19 cellular contexts compared by ENCODE assay signal in the genomic region with DNA sequence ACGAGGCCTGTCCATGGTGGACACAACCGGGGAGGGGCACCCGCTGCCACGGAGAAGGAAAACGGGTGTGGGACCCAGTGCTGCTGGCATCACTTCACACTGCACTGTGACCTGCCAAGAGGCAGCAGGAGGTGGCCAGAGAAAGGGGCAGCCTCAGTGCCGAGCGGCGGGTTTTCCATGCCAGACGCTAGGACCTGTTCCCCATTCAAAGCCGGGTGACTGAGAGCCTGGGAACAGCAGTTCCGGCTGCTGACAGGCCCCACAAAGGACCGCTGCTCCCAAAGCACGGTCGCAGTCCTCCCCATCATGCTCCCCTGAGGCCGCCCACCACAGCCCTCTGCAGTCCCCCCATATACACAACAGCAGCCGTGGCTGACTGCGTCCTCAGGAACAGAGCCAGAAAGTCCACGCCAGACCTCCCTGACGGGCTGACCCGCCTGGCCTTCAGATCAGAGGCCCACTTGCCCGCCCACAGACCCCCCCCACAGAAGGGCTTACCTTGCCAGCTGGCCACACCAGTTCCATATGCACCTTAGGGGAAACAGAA. TPM values are rescaled to one million over a fixed set of nuclear protein-coding genes. Genes with fewer than 3 reads are reported as not detected.
DNase-seq lines count a peak whose midpoint lies in the region; ATAC-seq and TF ChIP-seq lines count a peak whose summit lies in the region.
"Had no signal": no experiment of that assay in that cellular context is flagged by ENCODE, and none has a peak within 500 bp of the region (broad histone marks: within the 10 kb centered on the region; RNA-seq: fewer than 3 reads in every experiment).

No MANE protein-coding gene starts in this region.

- no peak overlapping the region for H3K4me3 Mint-ChIP-seq in T-cell
- H3K4me3 Mint-ChIP-seq in activated CD8-positive, alpha-beta memory T cell treated with anti-CD3 and anti-CD28 coated beads, Interleukin-2, amount 10 ng/mL, durations not matched to agents 7 days and 5 days = no peak overlapping the region
- H3K4me3 Mint-ChIP-seq: activated CD4-positive, alpha-beta T cell treated with anti-CD3 and anti-CD28 coated beads, Interleukin-2, amount 10 ng/mL, durations not matched to agents 7 days and 5 days; activated naive CD8-positive, alpha-beta T cell treated with anti-CD3 and anti-CD28 coated beads, Interleukin-2, amount 50 U/mL, for 24 hours; activated T-cell treated with anti-CD3 and anti-CD28 coated beads, Interleukin-2, amount 50 U/mL, for 4 hours; central memory CD8-positive, alpha-beta T cell; immature natural killer cell; neural progenitor cell had no signal

- WGBS in SK-N-SH (ENCODE audit: low lambda C conversion rate) = 98% methylated on average over 6 of the region's 21 CpGs
- 61 to 64% methylated on average over 11 to 17 of the region's 21 CpGs for WGBS in tibial nerve, 2 donors

- H3K4me2 ChIP-seq in SK-N-SH (no peak overlapping the region), parathyroid adenoma (ENCODE audit: low read length) (peak overlapping the region; percentile 49)
- H3K4me2 ChIP-seq: BLaER1, neural progenitor cell had no signal

- TF ChIP-seq EP300 in SK-N-SH (IDR thresholded peaks at IDR 0.05; ENCODE audit: borderline replicate concordance in 1 of 2, low read depth in 1 of 2, low read length in 1 of 2) (no peak), tibial nerve (IDR thresholded peaks at IDR 0.05) (no peak)

- H3K9me3 Mint-ChIP-seq in T-cell = no peaks in the 10 kb centered on the region
- H3K9me3 Mint-ChIP-seq in activated CD8-positive, alpha-beta memory T cell treated with anti-CD3 and anti-CD28 coated beads, Interleukin-2, amount 10 ng/mL, durations not matched to agents 7 days and 5 days (ENCODE audit: low read depth) = no peaks in the 10 kb centered on the region
- H3K9me3 Mint-ChIP-seq: activated CD4-positive, alpha-beta T cell treated with anti-CD3 and anti-CD28 coated beads, Interleukin-2, amount 10 ng/mL, durations not matched to agents 7 days and 5 days; activated naive CD8-positive, alpha-beta T cell treated with anti-CD3 and anti-CD28 coated beads, Interleukin-2, amount 50 U/mL, for 24 hours; activated T-cell treated with anti-CD3 and anti-CD28 coated beads, Interleukin-2, amount 50 U/mL, for 4 hours; central memory CD8-positive, alpha-beta T cell; immature natural killer cell; neural progenitor cell had no signal

- TF ChIP-seq POLR2A in tibial nerve (IDR thresholded peaks at IDR 0.05) = no peak

- H3K4me1 Mint-ChIP-seq in T-cell = peaks cover 22 to 40% (median 39%) of the 10 kb centered on the region in 3 donors
- H3K4me1 Mint-ChIP-seq in activated CD8-positive, alpha-beta memory T cell treated with anti-CD3 and anti-CD28 coated beads, Interleukin-2, amount 10 ng/mL, durations not matched to agents 7 days and 5 days = peaks cover 27% of the 10 kb centered on the region

- H3K9me2 ChIP-seq in SK-N-SH = no peaks in the 10 kb centered on the region

- H3K9ac ChIP-seq in SK-N-SH (no peak overlapping the region), parathyroid adenoma (no peak overlapping the region)
- H3K9ac ChIP-seq: BLaER1, neural progenitor cell had no signal

- intact Hi-C loops in Right ventricle myocardium superior (cut with DNase I) = loop anchor here (10.0 kb wide), 1 partner anchor 119 kb away; no protein-coding TSS in a partner anchor

- H3K27me3 ChIP-seq in SK-N-SH (ENCODE audit: insufficient read depth) (no peaks in the 10 kb centered on the region), parathyroid adenoma (ENCODE audit: control insufficient read depth, insufficient read depth, low read length) (no peaks in the 10 kb centered on the region), tibial nerve (no peaks in the 10 kb centered on the region)
- H3K27me3 ChIP-seq: BLaER1, neural progenitor cell, transverse colon had no signal

- peaks cover 6% of the 10 kb centered on the region for H3F3A ChIP-seq in SK-N-SH (replicated peaks; ENCODE audit: insufficient read depth)

- H3K4me1 ChIP-seq in SK-N-SH (ENCODE audit: control insufficient read depth in 1 of 2, insufficient read depth in 2 of 2, low read depth in 1 of 2, low read length in 1 of 2) (peaks cover 9 to 23% of the 10 kb centered on the region in 2 experiments; a peak in 1 of 4 replicates), parathyroid adenoma (peaks cover 15% of the 10 kb centered on the region), tibial nerve (peaks cover 0 to 56% (median 41%) of the 10 kb centered on the region in 4 donors)
- H3K4me1 ChIP-seq: neural progenitor cell had no signal

- no peaks in the 10 kb centered on the region for H3K27me3 Mint-ChIP-seq in T-cell
- no peaks in the 10 kb centered on the region for H3K27me3 Mint-ChIP-seq in activated CD8-positive, alpha-beta memory T cell treated with anti-CD3 and anti-CD28 coated beads, Interleukin-2, amount 10 ng/mL, durations not matched to agents 7 days and 5 days
- H3K27me3 Mint-ChIP-seq: activated CD4-positive, alpha-beta T cell treated with anti-CD3 and anti-CD28 coated beads, Interleukin-2, amount 10 ng/mL, durations not matched to agents 7 days and 5 days; activated naive CD8-positive, alpha-beta T cell treated with anti-CD3 and anti-CD28 coated beads, Interleukin-2, amount 50 U/mL, for 24 hours; central memory CD8-positive, alpha-beta T cell had no signal

- CTCF ChIA-PET in SK-N-SH (lab: Yijun Ruan, JAX) (no interaction called here), T-cell (lab: Charles Lee) (no interaction called here)
- CTCF ChIA-PET in activated CD8-positive, alpha-beta memory T cell treated with anti-CD3 and anti-CD28 coated beads, Interleukin-2, amount 10 ng/mL, durations not matched to agents 7 days and 5 days (lab: Charles Lee) = no interaction called here

- peaks cover 25 to 44% of the 10 kb centered on the region in 2 experiments for H3K36me3 ChIP-seq in SK-N-SH (replicated peaks in 1 of 2; ENCODE audit: control insufficient read depth in 1 of 2, insufficient read depth in 2 of 2, low read length in 1 of 2)
- H3K36me3 ChIP-seq in parathyroid adenoma (ENCODE audit: control insufficient read depth, insufficient read depth, low read length) = no peaks in the 10 kb centered on the region
- peaks cover 5 to 50% (median 33%) of the 10 kb centered on the region in 3 donors for H3K36me3 ChIP-seq in tibial nerve

- POLR2A ChIA-PET in SK-N-SH (lab: Yijun Ruan, JAX) = no interaction called here
- POLR2A ChIA-PET in T-cell (lab: Charles Lee) = no interaction called here

- H4K20me1 ChIP-seq in SK-N-SH (ENCODE audit: insufficient read depth) = peaks cover 61% of the 10 kb centered on the region

- peaks cover 74% of the 10 kb centered on the region for H3K79me2 ChIP-seq in SK-N-SH (ENCODE audit: insufficient read depth)
- peaks cover 75% of the 10 kb centered on the region for H3K79me2 ChIP-seq in parathyroid adenoma

- no peaks in the 10 kb centered on the region for H3K9me3 ChIP-seq in SK-N-SH
- H3K9me3 ChIP-seq in parathyroid adenoma (ENCODE audit: control insufficient read depth, low read length) = no peaks in the 10 kb centered on the region
- H3K9me3 ChIP-seq in tibial nerve = no peaks in the 10 kb centered on the region
- H3K9me3 ChIP-seq: BLaER1, transverse colon had no signal

- no peak overlapping the region for H3K27ac Mint-ChIP-seq in T-cell
- no peak overlapping the region for H3K27ac Mint-ChIP-seq in activated CD8-positive, alpha-beta memory T cell treated with anti-CD3 and anti-CD28 coated beads, Interleukin-2, amount 10 ng/mL, durations not matched to agents 7 days and 5 days
- H3K27ac Mint-ChIP-seq: activated CD4-positive, alpha-beta T cell treated with anti-CD3 and anti-CD28 coated beads, Interleukin-2, amount 10 ng/mL, durations not matched to agents 7 days and 5 days; activated naive CD8-positive, alpha-beta T cell treated with anti-CD3 and anti-CD28 coated beads, Interleukin-2, amount 50 U/mL, for 24 hours; neural progenitor cell had no signal

- no peak for TF ChIP-seq CTCF in SK-N-SH (IDR thresholded peaks at IDR 0.05)
- TF ChIP-seq CTCF in parathyroid adenoma (IDR thresholded peaks at IDR 0.05) = no peak
- TF ChIP-seq CTCF in tibial nerve (IDR thresholded peaks at IDR 0.05) = no peak

- DNase-seq in SK-N-SH = peak; percentile 26
- DNase-seq in Right ventricle myocardium superior = peak; percentile 47
- no peak for DNase-seq in tibial nerve (ENCODE audit: low spot score in 2 of 2)
- no peak for DNase-seq in T-cell
- DNase-seq in activated CD8-positive, alpha-beta memory T cell treated with anti-CD3 and anti-CD28 coated beads, Interleukin-2, amount 10 ng/mL, durations not matched to agents 7 days and 5 days = no peak
- DNase-seq: activated CD4-positive, alpha-beta T cell treated with anti-CD3 and anti-CD28 coated beads, Interleukin-2, amount 10 ng/mL, durations not matched to agents 7 days and 5 days; activated naive CD8-positive, alpha-beta T cell treated with anti-CD3 and anti-CD28 coated beads, Interleukin-2, amount 50 U/mL, for 24 hours; activated T-cell treated with anti-CD3 and anti-CD28 coated beads, Interleukin-2, amount 50 U/mL, for 4 hours; immature natural killer cell; NCI-H1694; stimulated activated CD4-positive, alpha-beta T cell treated with anti-CD3 and anti-CD28 coated beads, Interleukin-2, amount 100 ng/mL, for 48 hours; transverse colon had no signal

- no peak overlapping the region for H3K4me3 ChIP-seq in SK-N-SH (ENCODE audit: low read depth in 2 of 2, low read length in 1 of 2)
- H3K4me3 ChIP-seq in parathyroid adenoma (ENCODE audit: low read depth, low read length) = no peak overlapping the region
- H3K4me3 ChIP-seq in tibial nerve = peak overlapping the region in 1 of 4 donors; percentile 6
- H3K4me3 ChIP-seq: BLaER1, neural progenitor cell, transverse colon had no signal

- H3K27ac ChIP-seq in SK-N-SH (ENCODE audit: low read depth in 2 of 2, low read length in 1 of 2) = no peak overlapping the region; a peak in 1 of 4 replicates
- H3K27ac ChIP-seq in parathyroid adenoma = peak overlapping the region; percentile 43
- H3K27ac ChIP-seq in tibial nerve = peak overlapping the region in 3 of 4 donors; percentile 23 to 79 (median 79)
- H3K27ac ChIP-seq: 22Rv1, BLaER1, neural progenitor cell had no signal

- H3K36me3 Mint-ChIP-seq in T-cell = peaks cover 14% of the 10 kb centered on the region
- peaks cover 17% of the 10 kb centered on the region for H3K36me3 Mint-ChIP-seq in activated CD8-positive, alpha-beta memory T cell treated with anti-CD3 and anti-CD28 coated beads, Interleukin-2, amount 10 ng/mL, durations not matched to agents 7 days and 5 days

- ATAC-seq in SK-N-SH treated with all-trans-retinoic acid at 6 μM for 48 hours (no peak), Right ventricle myocardium superior (ENCODE audit: poor library complexity) (peak; percentile 10), T-cell (replicated peaks in 1 of 4) (no peak), HG03460 (IDR thresholded peaks at IDR 0.05; ENCODE audit: unreplicated experiment) (no peak)
- no peak for ATAC-seq in activated CD8-positive, alpha-beta memory T cell treated with anti-CD3 and anti-CD28 coated beads, Interleukin-2, amount 10 ng/mL, durations not matched to agents 7 days and 5 days
- ATAC-seq: activated naive CD8-positive, alpha-beta T cell treated with anti-CD3 and anti-CD28 coated beads, Interleukin-2, amount 50 U/mL, for 24 hours; activated T-cell treated with anti-CD3 and anti-CD28 coated beads, Interleukin-2, amount 50 U/mL, for 4 hours had no signal

- no peak for TF ChIP-seq RAD21 in SK-N-SH (IDR thresholded peaks at IDR 0.05; ENCODE audit: low read length)

- no peak overlapping the region for H2AFZ ChIP-seq in SK-N-SH (ENCODE audit: low read depth)
- no peak overlapping the region for H2AFZ ChIP-seq in parathyroid adenoma
- H2AFZ ChIP-seq: neural progenitor cell had no signal

RNA-seq across cellular contexts. Expression of a gene that starts 5.4 kb away (rescaled TPM):
- polyA plus RNA-seq in SK-N-SH (2012; rRNA removed) = 17.2 and 21.0 TPM in 2 replicates
- 12.2 and 13.6 TPM in 2 replicates for polyA plus RNA-seq in SK-N-SH (2012; cell fraction: cytosol; rRNA removed)
- 56.1 and 57.2 TPM in 2 replicates for polyA plus RNA-seq in SK-N-SH (2012; cell fraction: nucleus; rRNA removed)
- total RNA-seq in Right ventricle myocardium superior (20.6 TPM), tibial nerve (10 to 100 TPM; 26.4 to 58.5 (median 55.9) TPM), T-cell (10 to 100 TPM; 75.8 to 90.3 (median 86.7) TPM)
- 10 to 100 TPM; 55.6 to 59.0 TPM for total RNA-seq in activated CD8-positive, alpha-beta memory T cell treated with anti-CD3 and anti-CD28 coated beads, Interleukin-2, amount 10 ng/mL, durations not matched to agents 7 days and 5 days

RNA-seq across cellular contexts. Expression of a gene that starts 41.8 kb away (rescaled TPM):
- polyA plus RNA-seq in SK-N-SH (2012; rRNA removed) = 5.6 and 10.0 TPM in 2 replicates
- 7.0 and 8.3 TPM in 2 replicates for polyA plus RNA-seq in SK-N-SH (2012; cell fraction: cytosol; rRNA removed)
- 19.9 and 22.9 TPM in 2 replicates for polyA plus RNA-seq in SK-N-SH (2012; cell fraction: nucleus; rRNA removed)
- total RNA-seq in Right ventricle myocardium superior = 55.1 TPM
- 10 to 100 TPM; 34.7 to 69.6 (median 36.0) TPM for total RNA-seq in tibial nerve
- 100 to 1,000 TPM; 115 to 154 (median 139) TPM for total RNA-seq in T-cell
- total RNA-seq in activated CD8-positive, alpha-beta memory T cell treated with anti-CD3 and anti-CD28 coated beads, Interleukin-2, amount 10 ng/mL, durations not matched to agents 7 days and 5 days = 100 to 1,000 TPM; 123 to 125 TPM

RNA-seq across cellular contexts. Expression of a gene that starts 44.6 kb away (rescaled TPM):
- 44.7 and 46.1 TPM in 2 replicates for polyA plus RNA-seq in SK-N-SH (2012; rRNA removed)
- 17.5 and 18.8 TPM in 2 replicates for polyA plus RNA-seq in SK-N-SH (2012; cell fraction: cytosol; rRNA removed)
- polyA plus RNA-seq in SK-N-SH (2012; cell fraction: nucleus; rRNA removed) = 219 and 280 TPM in 2 replicates
- total RNA-seq in Right ventricle myocardium superior (74.5 TPM), tibial nerve (100 to 1,000 TPM; 170 to 248 (median 183) TPM), T-cell (100 to 1,000 TPM; 134 to 198 (median 184) TPM)
- total RNA-seq in activated CD8-positive, alpha-beta memory T cell treated with anti-CD3 and anti-CD28 coated beads, Interleukin-2, amount 10 ng/mL, durations not matched to agents 7 days and 5 days = 100 to 1,000 TPM; 105 to 116 TPM

Comparison
In these comparisons a context has a peak if more than half of its experiments do, and no peak if none do; other contexts are left out.
1. DNase-seq: peak in SK-N-SH (single experiment) and Right ventricle myocardium superior (single experiment); none in tibial nerve (0 of 2), T-cell (0 of 34) and activated CD8-positive, alpha-beta memory T cell treated with anti-CD3 and anti-CD28 coated beads, Interleukin-2, amount 10 ng/mL, durations not matched to agents 7 days and 5 days (single experiment).
2. H3K27ac ChIP-seq: peak in parathyroid adenoma (single experiment) and tibial nerve (3 of 4); none in SK-N-SH (0 of 2).